Comparison of ENCODE assay signal across 30 cellular contexts in the genomic region with DNA sequence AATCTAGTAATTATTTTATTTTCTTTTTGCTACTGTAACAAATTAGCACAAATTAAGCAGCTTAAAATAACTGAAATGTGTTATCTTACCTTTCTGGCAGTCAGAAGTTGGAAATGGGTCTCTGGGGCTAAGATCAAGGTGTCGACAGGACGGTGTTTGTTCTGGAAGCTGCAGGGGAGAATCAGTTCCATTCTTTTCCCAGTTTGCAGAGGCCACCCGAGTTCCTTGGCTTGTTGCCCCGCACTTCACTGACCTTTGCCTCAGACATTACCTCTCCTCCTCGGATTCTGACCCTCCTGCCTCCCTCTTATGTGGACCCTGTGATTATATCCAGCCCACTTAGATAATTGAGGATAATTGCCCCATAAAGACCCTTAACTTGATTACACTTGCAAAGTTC.
"Had no signal": no experiment of that assay in that cellular context is flagged by ENCODE, and none has a peak within 500 bp of the region (broad histone marks: within the 10 kb centered on the region; RNA-seq: fewer than 3 reads in every experiment).

No MANE protein-coding gene starts in this region.

- H3K36me3 Mint-ChIP-seq: activated CD4-positive, alpha-beta memory T cell treated with anti-CD3 and anti-CD28 coated beads for 36 hours; activated naive CD4-positive, alpha-beta T cell treated with anti-CD3 and anti-CD28 coated beads, Interleukin-2, amount 10 ng/mL, durations not matched to agents 7 days and 5 days; activated naive CD4-positive, alpha-beta T cell treated with anti-CD3 and anti-CD28 coated beads, Interleukin-2, amount 50 U/mL, for 24 hours; activated naive CD8-positive, alpha-beta T cell; activated naive CD8-positive, alpha-beta T cell treated with anti-CD3 and anti-CD28 coated beads, Interleukin-2, amount 10 ng/mL, durations not matched to agents 7 days and 5 days had no signal

- H3K4me3 Mint-ChIP-seq: activated B cell treated with CpG ODN at 0.5 μM for 24 hours; activated CD4-positive, alpha-beta memory T cell treated with anti-CD3 and anti-CD28 coated beads for 36 hours; activated CD4-positive, alpha-beta T cell treated with anti-CD3 and anti-CD28 coated beads, Interleukin-2, amount 10 ng/mL, durations not matched to agents 24 days and 14 days; activated CD8-positive, alpha-beta T cell treated with anti-CD3 and anti-CD28 coated beads for 36 hours; activated naive CD4-positive, alpha-beta T cell treated with anti-CD3 and anti-CD28 coated beads, Interleukin-2, amount 10 ng/mL, durations not matched to agents 7 days and 5 days; activated naive CD4-positive, alpha-beta T cell treated with anti-CD3 and anti-CD28 coated beads, Interleukin-2, amount 50 U/mL, for 24 hours; activated naive CD8-positive, alpha-beta T cell; activated naive CD8-positive, alpha-beta T cell treated with anti-CD3 and anti-CD28 coated beads, Interleukin-2, amount 10 ng/mL, durations not matched to agents 7 days and 5 days; activated naive CD8-positive, alpha-beta T cell treated with anti-CD3 and anti-CD28 coated beads, Interleukin-2, amount 50 U/mL, for 24 hours; brain; T-helper 1 cell treated with Interleukin-12 subunit alpha and Interleukin-12 subunit beta and Interleukin-4 antibody, amounts not matched to agents 30 μg/mL and 1 μg/mL, for 36 hours; T-helper 2 cell treated with Interferon-gamma antibody and Interleukin-4, amounts not matched to agents 5 μg/mL and 100 μg/mL, for 36 hours had no signal

- H3K27me3 Mint-ChIP-seq: activated naive CD8-positive, alpha-beta T cell treated with anti-CD3 and anti-CD28 coated beads, Interleukin-2, amount 10 ng/mL, durations not matched to agents 7 days and 5 days had no signal

- H3K9me3 Mint-ChIP-seq: activated B cell treated with CpG ODN at 0.5 μM for 24 hours; activated CD8-positive, alpha-beta T cell treated with anti-CD3 and anti-CD28 coated beads for 36 hours; activated naive CD4-positive, alpha-beta T cell treated with anti-CD3 and anti-CD28 coated beads, Interleukin-2, amount 50 U/mL, for 24 hours; activated naive CD8-positive, alpha-beta T cell treated with anti-CD3 and anti-CD28 coated beads, Interleukin-2, amount 10 ng/mL, durations not matched to agents 7 days and 5 days; activated naive CD8-positive, alpha-beta T cell treated with anti-CD3 and anti-CD28 coated beads, Interleukin-2, amount 50 U/mL, for 24 hours; activated T-helper 2 cell treated with anti-CD3 and anti-CD28 coated beads, Interferon-gamma antibody, Interleukin-2, Interleukin-4, amounts not matched to agents 10 μg/mL and 5 μg/mL and 100 μg/mL, durations not matched to agents 14 hours and 24 hours and 36 hours; T-helper 2 cell treated with Interferon-gamma antibody and Interleukin-4, amounts not matched to agents 5 μg/mL and 100 μg/mL, for 36 hours had no signal

- H3K27ac Mint-ChIP-seq: activated B cell treated with CpG ODN at 0.5 μM for 24 hours; activated CD4-positive, alpha-beta memory T cell treated with anti-CD3 and anti-CD28 coated beads for 36 hours; activated CD4-positive, alpha-beta T cell treated with anti-CD3 and anti-CD28 coated beads, Interleukin-2, amount 10 ng/mL, durations not matched to agents 24 days and 14 days; activated CD8-positive, alpha-beta T cell treated with anti-CD3 and anti-CD28 coated beads for 36 hours; activated naive CD4-positive, alpha-beta T cell treated with anti-CD3 and anti-CD28 coated beads, Interleukin-2, amount 10 ng/mL, durations not matched to agents 7 days and 5 days; activated naive CD4-positive, alpha-beta T cell treated with anti-CD3 and anti-CD28 coated beads, Interleukin-2, amount 50 U/mL, for 24 hours; activated naive CD8-positive, alpha-beta T cell; activated naive CD8-positive, alpha-beta T cell treated with anti-CD3 and anti-CD28 coated beads, Interleukin-2, amount 10 ng/mL, durations not matched to agents 7 days and 5 days; activated naive CD8-positive, alpha-beta T cell treated with anti-CD3 and anti-CD28 coated beads, Interleukin-2, amount 50 U/mL, for 24 hours; activated T-helper 2 cell treated with anti-CD3 and anti-CD28 coated beads, Interferon-gamma antibody, Interleukin-2, Interleukin-4, amounts not matched to agents 10 μg/mL and 5 μg/mL and 100 μg/mL, durations not matched to agents 14 hours and 24 hours and 36 hours; brain; T-helper 1 cell treated with Interleukin-12 subunit alpha and Interleukin-12 subunit beta and Interleukin-4 antibody, amounts not matched to agents 30 μg/mL and 1 μg/mL, for 36 hours; T-helper 2 cell treated with Interferon-gamma antibody and Interleukin-4, amounts not matched to agents 5 μg/mL and 100 μg/mL, for 36 hours had no signal

- H3K4me1 Mint-ChIP-seq: activated B cell treated with CpG ODN at 0.5 μM for 24 hours; activated naive CD4-positive, alpha-beta T cell treated with anti-CD3 and anti-CD28 coated beads, Interleukin-2, amount 50 U/mL, for 24 hours; activated naive CD8-positive, alpha-beta T cell treated with anti-CD3 and anti-CD28 coated beads, Interleukin-2, amount 10 ng/mL, durations not matched to agents 7 days and 5 days; activated naive CD8-positive, alpha-beta T cell treated with anti-CD3 and anti-CD28 coated beads, Interleukin-2, amount 50 U/mL, for 24 hours had no signal

- DNase-seq: activated B cell treated with CpG ODN at 0.5 μM for 24 hours; activated CD4-positive, alpha-beta memory T cell treated with anti-CD3 and anti-CD28 coated beads for 36 hours; activated CD4-positive, alpha-beta T cell treated with anti-CD3 and anti-CD28 coated beads for 4 hours; activated CD4-positive, alpha-beta T cell treated with anti-CD3 and anti-CD28 coated beads, Interleukin-2, amount 10 ng/mL, durations not matched to agents 24 days and 14 days; activated CD4-positive, alpha-beta T cell treated with anti-CD3 and anti-CD28 coated beads, Interleukin-2, amount 50 U/mL, for 1 hour; activated CD4-positive, alpha-beta T cell treated with anti-CD3 and anti-CD28 coated beads, Interleukin-2, amount 50 U/mL, for 4 hours; activated CD4-positive, CD25-positive, alpha-beta regulatory T cell treated with anti-CD3 and anti-CD28 coated beads, Interleukin-2, amount 50 U/mL, for 72 hours; activated CD8-positive, alpha-beta memory T cell treated with anti-CD3 and anti-CD28 coated beads, Interleukin-2, amount 50 U/mL, for 4 hours; activated CD8-positive, alpha-beta T cell treated with anti-CD3 and anti-CD28 coated beads for 36 hours; activated effector memory CD4-positive, alpha-beta T cell treated with Interleukin-2 at 50 U/mL for 16 hours; activated gamma-delta T cell; activated naive CD4-positive, alpha-beta T cell treated with anti-CD3 and anti-CD28 coated beads, Interleukin-2, amount 10 ng/mL, durations not matched to agents 7 days and 5 days; activated naive CD4-positive, alpha-beta T cell treated with Interleukin-2 at 50 U/mL for 16 hours; activated naive CD8-positive, alpha-beta T cell treated with anti-CD3 and anti-CD28 coated beads, Interleukin-2, amount 10 ng/mL, durations not matched to agents 7 days and 5 days; activated naive CD8-positive, alpha-beta T cell treated with anti-CD3 and anti-CD28 coated beads, Interleukin-2, amount 50 U/mL, for 24 hours; activated T-cell treated with anti-CD3 and anti-CD28 coated beads for 4 hours; activated T-cell treated with anti-CD3 and anti-CD28 coated beads, Interleukin-2, amount 50 U/mL, for 1 hour; activated T-cell treated with anti-CD3 and anti-CD28 coated beads, Interleukin-2, amount 50 U/mL, for 48 hours; amygdala; anterior cingulate cortex; central memory CD4-positive, alpha-beta T cell; T-helper 1 cell; T-helper 2 cell; T-helper 9 cell had no signal
